ENCODE assay signal across 2 cellular contexts in the genomic region with DNA sequence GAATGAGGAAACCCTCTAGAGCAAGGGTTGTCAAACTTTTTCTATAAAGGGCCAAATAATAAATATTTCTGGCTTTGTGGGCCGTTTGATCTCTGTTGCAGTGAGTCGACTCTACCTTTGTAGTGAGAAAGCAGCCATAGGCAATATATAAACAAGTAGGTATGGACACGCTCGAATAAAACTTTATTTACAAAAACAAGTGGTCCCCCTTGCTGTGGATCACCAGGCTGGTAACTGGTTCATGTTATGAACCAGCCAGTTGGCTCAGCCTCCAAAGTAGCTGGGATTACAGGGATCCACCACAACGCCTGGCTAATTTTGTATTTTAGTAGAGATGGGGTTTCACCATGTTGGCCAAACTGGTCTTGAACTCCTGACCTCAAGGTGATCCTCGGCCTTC.
TF ChIP-seq lines count a peak whose summit lies in the region.

No MANE protein-coding gene starts in this region.

TF ChIP-seq in HepG2, 621 proteins besides CTCF, POLR2A, EP300 and RAD21 (continued from another document):
- TF ChIP-seq KDM1A (CRISPR knock-in tag; IDR thresholded peaks at IDR 0.05) (no peak), SIX1 (CRISPR knock-in tag; IDR thresholded peaks at IDR 0.05; ENCODE audit: borderline replicate concordance) (no peak), HOXA3 (CRISPR knock-in tag; IDR thresholded peaks at IDR 0.05) (no peak), ZBTB40 (IDR thresholded peaks at IDR 0.05) (no peak), ZBTB40 (CRISPR knock-in tag; IDR thresholded peaks at IDR 0.05) (0 out of 2 replicates have a peak, but pooled peaks have one; percentile 29)

TF ChIP-seq in K562, 482 proteins besides CTCF, POLR2A, EP300 and RAD21:
- TF ChIP-seq, protein P1, sequence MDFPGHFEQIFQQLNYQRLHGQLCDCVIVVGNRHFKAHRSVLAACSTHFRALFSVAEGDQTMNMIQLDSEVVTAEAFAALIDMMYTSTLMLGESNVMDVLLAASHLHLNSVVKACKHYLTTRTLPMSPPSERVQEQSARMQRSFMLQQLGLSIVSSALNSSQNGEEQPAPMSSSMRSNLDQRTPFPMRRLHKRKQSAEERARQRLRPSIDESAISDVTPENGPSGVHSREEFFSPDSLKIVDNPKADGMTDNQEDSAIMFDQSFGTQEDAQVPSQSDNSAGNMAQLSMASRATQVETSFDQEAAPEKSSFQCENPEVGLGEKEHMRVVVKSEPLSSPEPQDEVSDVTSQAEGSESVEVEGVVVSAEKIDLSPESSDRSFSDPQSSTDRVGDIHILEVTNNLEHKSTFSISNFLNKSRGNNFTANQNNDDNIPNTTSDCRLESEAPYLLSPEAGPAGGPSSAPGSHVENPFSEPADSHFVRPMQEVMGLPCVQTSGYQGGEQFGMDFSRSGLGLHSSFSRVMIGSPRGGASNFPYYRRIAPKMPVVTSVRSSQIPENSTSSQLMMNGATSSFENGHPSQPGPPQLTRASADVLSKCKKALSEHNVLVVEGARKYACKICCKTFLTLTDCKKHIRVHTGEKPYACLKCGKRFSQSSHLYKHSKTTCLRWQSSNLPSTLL (IDR thresholded peaks at IDR 0.05) = no peak
- TF ChIP-seq ZBTB40 (IDR thresholded peaks at IDR 0.05) = peak; percentile 72
- TF ChIP-seq ZBTB40 (CRISPR knock-in tag; IDR thresholded peaks at IDR 0.05) = no peak
- no peak for TF ChIP-seq MED1 (CRISPR knock-in tag; IDR thresholded peaks at IDR 0.05; ENCODE audit: borderline replicate concordance)
